9 cellular contexts compared by ENCODE assay signal in the genomic region with DNA sequence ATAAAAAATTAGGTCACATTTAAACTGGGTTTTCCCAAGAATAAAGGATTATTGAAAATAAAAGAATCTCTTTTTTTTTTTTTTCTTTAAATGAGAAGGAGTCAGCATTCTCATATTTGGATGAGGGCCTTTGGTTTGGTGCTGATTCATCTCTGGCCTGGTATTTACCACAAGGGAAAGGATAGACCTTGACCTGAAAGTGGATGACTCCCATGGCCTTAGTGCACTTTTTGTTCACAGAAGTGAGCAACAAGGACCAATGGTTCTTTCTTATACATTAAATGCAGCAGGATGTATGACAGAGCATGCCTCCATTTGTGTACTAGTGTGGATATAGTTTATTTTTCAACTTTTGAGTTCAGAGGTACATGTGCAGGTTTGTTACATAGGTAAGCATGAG. TPM values are rescaled to one million over a fixed set of nuclear protein-coding genes. Genes with fewer than 3 reads are reported as not detected.
DNase-seq lines count a peak whose midpoint lies in the region; ATAC-seq and TF ChIP-seq lines count a peak whose summit lies in the region.
"Had no signal": no experiment of that assay in that cellular context is flagged by ENCODE, and none has a peak within 500 bp of the region (broad histone marks: within the 10 kb centered on the region; RNA-seq: fewer than 3 reads in every experiment).

No MANE protein-coding gene starts in this region.

- H3K79me2 ChIP-seq in hepatocyte, result peaks cover 65% of the 10 kb centered on the region

- H3K4me3 Mint-ChIP-seq in activated CD4-positive, alpha-beta memory T cell treated with anti-CD3 and anti-CD28 coated beads, Interleukin-2, amount 10 ng/mL, durations not matched to agents 7 days and 5 days, result no peak overlapping the region

- peaks cover 44% of the 10 kb centered on the region for H3K4me1 Mint-ChIP-seq in activated CD4-positive, alpha-beta memory T cell treated with anti-CD3 and anti-CD28 coated beads, Interleukin-2, amount 10 ng/mL, durations not matched to agents 7 days and 5 days

- intact Hi-C loops in prostate gland (cut with DNase I), result no loop called here

- H4K20me1 ChIP-seq in hepatocyte (ENCODE audit: insufficient read depth, poor library complexity, severe bottlenecking), result no peaks in the 10 kb centered on the region

- DNase-seq in AG08396 (ENCODE audit: low spot score) (peak; percentile 34), prostate gland (ENCODE audit: low spot score) (no peak), NCI-H1092 treated with DMSO at 0.1 percent for 48 hours (lab: John Stamatoyannopoulos, UW) (no peak), NCI-H2029 (lab: John Stamatoyannopoulos, UW) (no peak), hepatocyte (ENCODE audit: low spot score) (no peak)
- peak; percentile 22 for DNase-seq in activated CD4-positive, alpha-beta memory T cell treated with anti-CD3 and anti-CD28 coated beads, Interleukin-2, amount 10 ng/mL, durations not matched to agents 7 days and 5 days
- DNase-seq: sigmoid colon had no signal

- CTCF ChIA-PET in activated CD4-positive, alpha-beta memory T cell treated with anti-CD3 and anti-CD28 coated beads, Interleukin-2, amount 10 ng/mL, durations not matched to agents 7 days and 5 days (lab: Charles Lee), result no interaction called here

- no peak overlapping the region for H3K27ac Mint-ChIP-seq in activated CD4-positive, alpha-beta memory T cell treated with anti-CD3 and anti-CD28 coated beads, Interleukin-2, amount 10 ng/mL, durations not matched to agents 7 days and 5 days

- H3K27me3 ChIP-seq in prostate gland (replicated peaks; ENCODE audit: insufficient read depth) (no peaks in the 10 kb centered on the region), hepatocyte (no peaks in the 10 kb centered on the region)
- H3K27me3 ChIP-seq: sigmoid colon had no signal

- H3K4me2 ChIP-seq in hepatocyte, result no peak overlapping the region

- no peak for TF ChIP-seq POLR2A in prostate gland (IDR thresholded peaks at IDR 0.05)

- H3K4me1 ChIP-seq in prostate gland (replicated peaks), result no peaks in the 10 kb centered on the region
- H3K4me1 ChIP-seq in hepatocyte (ENCODE audit: insufficient read depth), result peaks cover 5% of the 10 kb centered on the region

- no peaks in the 10 kb centered on the region for H3K9me3 ChIP-seq in prostate gland
- no peaks in the 10 kb centered on the region for H3K9me3 ChIP-seq in hepatocyte (ENCODE audit: low read depth)
- H3K9me3 ChIP-seq: sigmoid colon had no signal

- no peaks in the 10 kb centered on the region for H3K9me2 ChIP-seq in hepatocyte (replicated peaks; ENCODE audit: insufficient read depth)

- no peak overlapping the region for H2AFZ ChIP-seq in hepatocyte

- no peaks in the 10 kb centered on the region for H3K9me3 Mint-ChIP-seq in activated CD4-positive, alpha-beta memory T cell treated with anti-CD3 and anti-CD28 coated beads, Interleukin-2, amount 10 ng/mL, durations not matched to agents 7 days and 5 days

- TF ChIP-seq CTCF in prostate gland (IDR thresholded peaks at IDR 0.05) (no peak), hepatocyte (IDR thresholded peaks at IDR 0.05; ENCODE audit: poor library complexity) (no peak)

- POLR2A ChIA-PET in activated CD4-positive, alpha-beta memory T cell treated with anti-CD3 and anti-CD28 coated beads, Interleukin-2, amount 10 ng/mL, durations not matched to agents 7 days and 5 days (lab: Charles Lee), result no interaction called here

- H3K27me3 Mint-ChIP-seq in activated CD4-positive, alpha-beta memory T cell treated with anti-CD3 and anti-CD28 coated beads, Interleukin-2, amount 10 ng/mL, durations not matched to agents 7 days and 5 days, result no peaks in the 10 kb centered on the region

- H3K4me3 ChIP-seq in prostate gland (no peak overlapping the region), hepatocyte (no peak overlapping the region)
- H3K4me3 ChIP-seq: sigmoid colon had no signal

- no peak overlapping the region for H3K27ac ChIP-seq in prostate gland
- no peak overlapping the region for H3K27ac ChIP-seq in hepatocyte
- H3K27ac ChIP-seq: sigmoid colon had no signal

- H3K36me3 ChIP-seq in prostate gland (no peaks in the 10 kb centered on the region), hepatocyte (replicated peaks; ENCODE audit: insufficient read depth, low read depth) (no peaks in the 10 kb centered on the region)

- ATAC-seq in GM18907 (IDR thresholded peaks at IDR 0.05; ENCODE audit: unreplicated experiment) (peak; percentile 81), HG02970 (IDR thresholded peaks at IDR 0.05; ENCODE audit: low FRiP score, unreplicated experiment) (peak; percentile 47)

- H3K36me3 Mint-ChIP-seq in activated CD4-positive, alpha-beta memory T cell treated with anti-CD3 and anti-CD28 coated beads, Interleukin-2, amount 10 ng/mL, durations not matched to agents 7 days and 5 days (ENCODE audit: low read depth), result peaks cover 38% of the 10 kb centered on the region

RNA-seq across cellular contexts. Expression of a gene that starts 6.9 kb away (rescaled TPM):
- total RNA-seq in activated CD4-positive, alpha-beta memory T cell treated with anti-CD3 and anti-CD28 coated beads, Interleukin-2, amount 10 ng/mL, durations not matched to agents 7 days and 5 days, result 10 to 100 TPM; 30.3 to 31.0 TPM
- 10 to 100 TPM; 17.7 to 32.0 TPM for total RNA-seq in prostate gland
- 25.6 and 26.3 TPM in 2 replicates for total RNA-seq in hepatocyte
- polyA plus RNA-seq in hepatocyte, result 9.1 and 11.1 TPM in 2 replicates

RNA-seq across cellular contexts. Expression of a gene that starts 32.2 kb away (rescaled TPM):
- 10 to 100 TPM in 1 of 2 experiments, 1 to 10 TPM in 1; 8.6 to 10.4 TPM for total RNA-seq in activated CD4-positive, alpha-beta memory T cell treated with anti-CD3 and anti-CD28 coated beads, Interleukin-2, amount 10 ng/mL, durations not matched to agents 7 days and 5 days
- total RNA-seq in prostate gland, result 10 to 100 TPM; 41.5 to 54.1 TPM
- total RNA-seq in hepatocyte, result 22.0 and 31.5 TPM in 2 replicates
- polyA plus RNA-seq in hepatocyte, result 8.3 and 13.2 TPM in 2 replicates

Comparison
In these comparisons a context has a peak if more than half of its experiments do, and no peak if none do; other contexts are left out.
1. DNase-seq: peak in AG08396 (single experiment) and activated CD4-positive, alpha-beta memory T cell treated with anti-CD3 and anti-CD28 coated beads, Interleukin-2, amount 10 ng/mL, durations not matched to agents 7 days and 5 days (single experiment); none in prostate gland (single experiment), NCI-H1092 treated with DMSO at 0.1 percent for 48 hours (single experiment), NCI-H2029 (single experiment) and hepatocyte (single experiment).